7 cellular contexts compared by ENCODE assay signal in the genomic region with DNA sequence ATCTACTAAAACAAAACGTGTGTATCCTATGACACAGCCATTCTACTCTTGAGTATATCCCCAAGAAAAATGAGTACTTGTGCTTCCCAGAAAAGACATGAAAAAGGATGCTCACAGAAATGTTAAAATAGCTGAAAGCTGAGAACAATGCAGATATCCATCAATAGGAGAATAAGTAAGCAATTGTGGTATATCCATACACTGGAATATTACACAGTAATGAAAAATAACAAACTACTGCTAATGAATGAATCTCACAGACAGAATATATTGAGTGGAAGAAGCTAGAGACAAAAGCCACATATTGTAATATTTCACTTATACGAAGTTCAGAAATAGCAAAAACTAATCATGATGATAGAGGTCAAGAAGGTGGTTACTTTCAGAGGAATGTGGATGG.
"Had no signal": no experiment of that assay in that cellular context is flagged by ENCODE, and none has a peak within 500 bp of the region (broad histone marks: within the 10 kb centered on the region; RNA-seq: fewer than 3 reads in every experiment).

No MANE protein-coding gene starts in this region.

- DNase-seq: H7, IMR-90, KBM-7 had no signal

- H3K36me3 ChIP-seq: HAP-1 had no signal

- H3K9me3 ChIP-seq: HAP-1 had no signal

- ATAC-seq: GM23338, HCT116 had no signal

- H3K4me3 ChIP-seq: GM23338, HAP-1 had no signal

- H2AFZ ChIP-seq: GM23338 had no signal

- H3K4me2 ChIP-seq: GM23338 had no signal

- FAIRE-seq: HTR-8/SVneo had no signal

- H3K4me1 ChIP-seq: HAP-1 had no signal
